In the genomic region with DNA sequence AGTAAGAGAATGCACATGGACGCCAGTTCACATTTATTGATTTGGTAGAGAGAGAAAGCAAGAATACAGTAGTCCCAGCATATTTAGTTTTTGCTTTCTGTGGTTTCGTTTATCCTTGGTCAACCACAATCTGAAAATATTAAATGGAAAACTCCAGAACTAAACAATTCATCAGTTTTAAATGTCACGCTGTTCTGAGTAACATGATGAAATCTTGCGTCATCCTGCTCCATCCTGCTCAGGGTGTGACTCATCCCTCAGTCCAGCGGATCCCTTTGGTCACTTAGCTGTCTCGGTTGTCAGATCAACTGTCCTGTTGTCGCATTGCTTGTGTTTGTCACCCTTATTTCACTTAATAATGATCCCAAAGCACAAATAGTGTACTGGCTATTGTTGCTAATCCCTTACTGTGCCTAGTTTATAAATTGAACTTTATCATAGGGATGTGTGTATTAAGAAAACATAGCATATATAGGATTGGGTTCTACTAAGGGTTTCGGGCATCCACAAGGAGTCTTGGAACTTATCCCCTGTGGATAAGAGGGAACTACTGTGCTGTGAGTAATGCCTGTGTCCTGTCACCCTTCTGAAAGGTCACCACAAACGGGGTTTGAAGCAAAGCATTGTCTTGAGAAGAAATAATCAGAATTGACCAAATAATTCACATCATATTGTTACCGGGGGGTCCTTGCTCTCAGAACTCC, we compare ENCODE assay signal across 1 cellular context.
TF ChIP-seq lines count a peak whose summit lies in the region.

No MANE protein-coding gene starts in this region.

TF ChIP-seq in K562, 482 proteins besides CTCF, POLR2A, EP300 and RAD21 (continued from another document):
- TF ChIP-seq FUS (optimal IDR thresholded peaks at IDR 0.05; ENCODE audit: low read depth, low read length) (no peak), ZNF778 (CRISPR knock-in tag; IDR thresholded peaks at IDR 0.05) (no peak)
